10 cellular contexts compared by ENCODE assay signal in the genomic region with DNA sequence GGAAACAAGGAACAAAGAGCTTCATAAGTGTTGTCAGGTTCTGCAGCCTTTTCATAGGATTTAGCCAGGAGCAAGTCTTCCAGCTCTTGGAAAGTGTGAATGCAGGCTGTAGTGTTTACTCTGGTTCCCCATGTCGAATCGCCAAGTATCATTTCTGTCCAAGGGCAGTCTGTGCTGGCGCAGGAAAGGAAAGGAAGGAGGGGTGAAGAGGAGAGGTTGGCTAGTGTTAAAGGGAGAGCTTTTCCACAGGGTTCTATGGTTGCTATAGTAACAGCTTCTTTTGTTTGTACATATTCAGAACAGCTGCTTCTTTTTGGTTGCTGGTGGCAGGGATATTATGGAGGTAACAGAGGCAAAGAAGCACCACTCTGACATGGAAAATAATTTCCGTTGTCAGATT.
A peak's percentile ranks its signal among the peaks of the same experiment; 100 is the strongest.
DNase-seq lines count a peak whose midpoint lies in the region; ATAC-seq lines count a peak whose summit lies in the region.
"Had no signal": no experiment of that assay in that cellular context is flagged by ENCODE, and none has a peak within 500 bp of the region (broad histone marks: within the 10 kb centered on the region; RNA-seq: fewer than 3 reads in every experiment).

No MANE protein-coding gene starts in this region.

- no peaks in the 10 kb centered on the region for H3K27me3 ChIP-seq in aorta (ENCODE audit: control insufficient read depth in 1 of 2, insufficient read depth in 2 of 2, low read length in 1 of 2)
- H3K27me3 ChIP-seq: thyroid gland had no signal

- no peak overlapping the region for H3K4me3 ChIP-seq in aorta (ENCODE audit: low read length in 2 of 2)
- H3K4me3 ChIP-seq: lower lobe of right lung, thyroid gland had no signal

- ATAC-seq in GM19395 (IDR thresholded peaks at IDR 0.05; ENCODE audit: unreplicated experiment) (no peak), HG03097 (IDR thresholded peaks at IDR 0.05; ENCODE audit: low FRiP score, unreplicated experiment) (no peak), HG03460 (IDR thresholded peaks at IDR 0.05; ENCODE audit: unreplicated experiment) (no peak), aorta (ENCODE audit: low FRiP score) (no peak)
- ATAC-seq: lower lobe of right lung had no signal

- no peaks in the 10 kb centered on the region for H3K4me1 ChIP-seq in aorta (ENCODE audit: control insufficient read depth in 1 of 2, insufficient read depth in 2 of 2, low read length in 2 of 2)
- H3K4me1 ChIP-seq: lower lobe of right lung, thyroid gland had no signal

- 41 to 46% methylated on average over 4 of the region's 4 CpGs for WGBS in aorta, 2 donors

- no peak overlapping the region for H3K27ac ChIP-seq in aorta (ENCODE audit: low read depth in 1 of 2, low read length in 2 of 2)
- H3K27ac ChIP-seq: lower lobe of right lung, thyroid gland had no signal

- intact Hi-C loops in aorta (cut with DNase I) = no loop called here

- DNase-seq in DMS53 treated with DMSO at 0.1 percent for 48 hours (lab: John Stamatoyannopoulos, UW; ENCODE audit: unreplicated experiment) (peak; percentile 98), NCI-H1930 (lab: John Stamatoyannopoulos, UW) (peak; percentile 15 to 16), SHP77 (lab: John Stamatoyannopoulos, UW) (peak; percentile 88 to 89), medulla oblongata (ENCODE audit: extremely low spot score) (peak; percentile 66), aorta (no peak)
- DNase-seq: lower lobe of right lung, thyroid gland had no signal

- no peaks in the 10 kb centered on the region for H3K36me3 ChIP-seq in aorta (ENCODE audit: control insufficient read depth in 1 of 2, insufficient read depth in 2 of 2, low read length in 1 of 2)
- H3K36me3 ChIP-seq: lower lobe of right lung, thyroid gland had no signal

- H3K9me3 ChIP-seq in aorta (ENCODE audit: control insufficient read depth, low read length) = no peaks in the 10 kb centered on the region
- H3K9me3 ChIP-seq: lower lobe of right lung, thyroid gland had no signal

Comparison
In these comparisons a context has a peak if more than half of its experiments do, and no peak if none do; other contexts are left out.
1. DNase-seq: peak in DMS53 treated with DMSO at 0.1 percent for 48 hours (single experiment), NCI-H1930 (2 of 2), SHP77 (2 of 2) and medulla oblongata (single experiment); none in aorta (0 of 2).